Comparison of ENCODE assay signal across 23 cellular contexts in genomic region chr22:42511401-42511891, GRCh38. TPM values are rescaled to one million over a fixed set of nuclear protein-coding genes. Genes with fewer than 3 reads are reported as not detected.
DNase-seq lines count a peak whose midpoint lies in the region; ATAC-seq, FAIRE-seq and TF ChIP-seq lines count a peak whose summit lies in the region.
"Had no signal": no experiment of that assay in that cellular context is flagged by ENCODE, and none has a peak within 500 bp of the region (broad histone marks: within the 10 kb centered on the region; RNA-seq: fewer than 3 reads in every experiment).

No MANE protein-coding gene starts in this region.

- no peaks in the 10 kb centered on the region for H3K4me1 ChIP-seq in small intestine (ENCODE audit: control insufficient read depth in 2 of 2, insufficient read depth in 1 of 2, low read depth in 1 of 2, low read length in 1 of 2)
- no peaks in the 10 kb centered on the region for H3K4me1 ChIP-seq in psoas muscle

- H3K9me3 Mint-ChIP-seq in activated naive CD4-positive, alpha-beta T cell treated with anti-CD3 and anti-CD28 coated beads for 36 hours, result no peaks in the 10 kb centered on the region
- no peaks in the 10 kb centered on the region for H3K9me3 Mint-ChIP-seq in activated naive CD8-positive, alpha-beta T cell treated with anti-CD3 and anti-CD28 coated beads, Interleukin-2, amount 50 U/mL, for 24 hours
- H3K9me3 Mint-ChIP-seq: activated CD4-positive, alpha-beta memory T cell treated with anti-CD3 and anti-CD28 coated beads for 36 hours; activated T-cell treated with anti-CD3 and anti-CD28 coated beads, Interleukin-2, amount 50 U/mL, for 72 hours; CD4-positive, CD25-positive, alpha-beta regulatory T cell; neural crest cell; stimulated activated naive CD8-positive, alpha-beta T cell treated with anti-CD3 and anti-CD28 coated beads, Interleukin-15, Interleukin-2, amounts not matched to agents 100 ng/mL and 50 ng/mL, for 24 hours had no signal

- 24 to 55% (median 42%) methylated on average over 5 to 10 of the region's 10 CpGs for WGBS in small intestine, 3 donors
- 78 to 81% (median 79%) methylated on average over 8 to 10 of the region's 10 CpGs for WGBS in psoas muscle, 3 donors

- H3K9me3 ChIP-seq in KOPT-K1 (ENCODE audit: insufficient read depth, low read length, poor library complexity, severe bottlenecking), result no peaks in the 10 kb centered on the region
- H3K9me3 ChIP-seq in small intestine (ENCODE audit: control insufficient read depth, low read depth), result no peaks in the 10 kb centered on the region
- H3K9me3 ChIP-seq in psoas muscle, result no peaks in the 10 kb centered on the region
- H3K9me3 ChIP-seq: adrenal gland, heart right ventricle had no signal

- intact Hi-C loops in activated naive CD4-positive, alpha-beta T cell treated with anti-CD3 and anti-CD28 coated beads for 36 hours (cut with micrococcal nuclease), result loop anchor here (5.0 kb wide), 1 partner anchor 61 kb away; no protein-coding TSS in a partner anchor
- intact Hi-C loops in psoas muscle (cut with DNase I), result no loop called here

- H3K4me1 Mint-ChIP-seq in activated naive CD4-positive, alpha-beta T cell treated with anti-CD3 and anti-CD28 coated beads for 36 hours (ENCODE audit: low read depth), result no peaks in the 10 kb centered on the region
- H3K4me1 Mint-ChIP-seq in activated naive CD8-positive, alpha-beta T cell treated with anti-CD3 and anti-CD28 coated beads, Interleukin-2, amount 50 U/mL, for 24 hours, result peaks cover 7% of the 10 kb centered on the region
- H3K4me1 Mint-ChIP-seq: CD4-positive, CD25-positive, alpha-beta regulatory T cell; neural crest cell had no signal

- no peak for FAIRE-seq in small intestine (lab: Jason Lieb, UNC)

- peaks cover 11% of the 10 kb centered on the region for H3K36me3 Mint-ChIP-seq in activated naive CD4-positive, alpha-beta T cell treated with anti-CD3 and anti-CD28 coated beads for 36 hours (ENCODE audit: low read depth)
- peaks cover 17% of the 10 kb centered on the region for H3K36me3 Mint-ChIP-seq in activated naive CD8-positive, alpha-beta T cell treated with anti-CD3 and anti-CD28 coated beads, Interleukin-2, amount 50 U/mL, for 24 hours (ENCODE audit: low read depth)
- H3K36me3 Mint-ChIP-seq: CD4-positive, CD25-positive, alpha-beta regulatory T cell had no signal

- no peaks in the 10 kb centered on the region for H3K27me3 Mint-ChIP-seq in activated naive CD4-positive, alpha-beta T cell treated with anti-CD3 and anti-CD28 coated beads for 36 hours (ENCODE audit: low read depth)
- no peaks in the 10 kb centered on the region for H3K27me3 Mint-ChIP-seq in activated naive CD8-positive, alpha-beta T cell treated with anti-CD3 and anti-CD28 coated beads, Interleukin-2, amount 50 U/mL, for 24 hours
- H3K27me3 Mint-ChIP-seq: activated CD4-positive, alpha-beta memory T cell treated with anti-CD3 and anti-CD28 coated beads for 36 hours; CD4-positive, CD25-positive, alpha-beta regulatory T cell; stimulated activated naive CD8-positive, alpha-beta T cell treated with anti-CD3 and anti-CD28 coated beads, Interleukin-15, Interleukin-2, amounts not matched to agents 100 ng/mL and 50 ng/mL, for 24 hours had no signal

- no peaks in the 10 kb centered on the region for H3K27me3 ChIP-seq in small intestine (ENCODE audit: control insufficient read depth in 2 of 2, insufficient read depth in 2 of 2, low read length in 2 of 2)
- H3K27me3 ChIP-seq in psoas muscle (ENCODE audit: insufficient read depth in 3 of 3, low read length in 2 of 3), result no peaks in the 10 kb centered on the region
- H3K27me3 ChIP-seq: adrenal gland, heart right ventricle had no signal

- DNase-seq in activated naive CD4-positive, alpha-beta T cell treated with anti-CD3 and anti-CD28 coated beads for 36 hours, result no peak
- DNase-seq in activated naive CD4-positive, alpha-beta T cell (lab: John Stamatoyannopoulos, UW), result no peak
- no peak for DNase-seq in activated naive CD8-positive, alpha-beta T cell treated with anti-CD3 and anti-CD28 coated beads, Interleukin-2, amount 50 U/mL, for 24 hours
- DNase-seq in small intestine (peak; percentile 68), psoas muscle (no peak)
- DNase-seq: activated CD4-positive, alpha-beta memory T cell treated with anti-CD3 and anti-CD28 coated beads for 36 hours; activated T-cell treated with anti-CD3 and anti-CD28 coated beads, Interleukin-2, amount 50 U/mL, for 72 hours; CD4-positive, CD25-positive, alpha-beta regulatory T cell; central memory CD4-positive, alpha-beta T cell; DMS79 treated with DMSO at 0.1 percent for 48 hours; effector memory CD4-positive, alpha-beta T cell; IMR-90; mesenchymal stem cell; NCI-H1092; NCI-H2081 treated with DMSO at 0.1 percent for 48 hours; NCI-H774 had no signal

- H3K27ac Mint-ChIP-seq in activated naive CD4-positive, alpha-beta T cell treated with anti-CD3 and anti-CD28 coated beads for 36 hours, result peak overlapping the region; percentile 24
- peak overlapping the region; percentile 74 for H3K27ac Mint-ChIP-seq in activated naive CD8-positive, alpha-beta T cell treated with anti-CD3 and anti-CD28 coated beads, Interleukin-2, amount 50 U/mL, for 24 hours
- H3K27ac Mint-ChIP-seq: activated CD4-positive, alpha-beta memory T cell treated with anti-CD3 and anti-CD28 coated beads for 36 hours; activated T-cell treated with anti-CD3 and anti-CD28 coated beads, Interleukin-2, amount 50 U/mL, for 72 hours; stimulated activated naive CD8-positive, alpha-beta T cell treated with anti-CD3 and anti-CD28 coated beads, Interleukin-15, Interleukin-2, amounts not matched to agents 100 ng/mL and 50 ng/mL, for 24 hours had no signal

- no peak overlapping the region for H3K4me3 Mint-ChIP-seq in activated naive CD4-positive, alpha-beta T cell treated with anti-CD3 and anti-CD28 coated beads for 36 hours
- no peak overlapping the region for H3K4me3 Mint-ChIP-seq in activated naive CD8-positive, alpha-beta T cell treated with anti-CD3 and anti-CD28 coated beads, Interleukin-2, amount 50 U/mL, for 24 hours
- H3K4me3 Mint-ChIP-seq: activated CD4-positive, alpha-beta memory T cell treated with anti-CD3 and anti-CD28 coated beads for 36 hours; activated T-cell treated with anti-CD3 and anti-CD28 coated beads, Interleukin-2, amount 50 U/mL, for 72 hours; CD4-positive, CD25-positive, alpha-beta regulatory T cell; stimulated activated naive CD8-positive, alpha-beta T cell treated with anti-CD3 and anti-CD28 coated beads, Interleukin-15, Interleukin-2, amounts not matched to agents 100 ng/mL and 50 ng/mL, for 24 hours had no signal

- H3K36me3 ChIP-seq in KOPT-K1 (ENCODE audit: insufficient read depth, low read length), result peaks cover 54% of the 10 kb centered on the region
- H3K36me3 ChIP-seq in small intestine (ENCODE audit: control insufficient read depth in 2 of 2, insufficient read depth in 2 of 2, low read length in 2 of 2), result peaks cover 0 to 5% of the 10 kb centered on the region in 2 donors
- peaks cover 5 to 36% of the 10 kb centered on the region in 2 donors for H3K36me3 ChIP-seq in psoas muscle (ENCODE audit: insufficient read depth in 1 of 2, low read depth in 1 of 2)

- no peak for TF ChIP-seq CTCF in psoas muscle (IDR thresholded peaks at IDR 0.05)

- CTCF ChIA-PET in activated naive CD4-positive, alpha-beta T cell treated with anti-CD3 and anti-CD28 coated beads for 36 hours (lab: Charles Lee), result no interaction called here

- no peak overlapping the region for H3K4me3 ChIP-seq in small intestine (ENCODE audit: low read depth in 1 of 2, low read length in 2 of 2)
- H3K4me3 ChIP-seq in psoas muscle, result no peak overlapping the region
- H3K4me3 ChIP-seq: adrenal gland, heart right ventricle had no signal

- H3K27ac ChIP-seq in KOPT-K1 (ENCODE audit: low read depth, low read length, poor library complexity, severe bottlenecking) (peak overlapping the region; percentile 36), small intestine (ENCODE audit: low read depth in 1 of 2, low read length in 1 of 2) (peak overlapping the region in 1 of 2 donors; percentile 5), psoas muscle (no peak overlapping the region)

- ATAC-seq in activated naive CD8-positive, alpha-beta T cell treated with anti-CD3 and anti-CD28 coated beads, Interleukin-2, amount 50 U/mL, for 24 hours, result no peak
- ATAC-seq in GM18498 (IDR thresholded peaks at IDR 0.05; ENCODE audit: unreplicated experiment) (no peak), HG03135 (IDR thresholded peaks at IDR 0.05; ENCODE audit: unreplicated experiment) (no peak), psoas muscle (no peak)
- ATAC-seq: activated T-cell treated with anti-CD3 and anti-CD28 coated beads, Interleukin-2, amount 50 U/mL, for 72 hours had no signal

RNA-seq across cellular contexts. Expression of gene RRP7A, which starts 8.2 kb away (rescaled TPM):
- 100 to 1,000 TPM; 104 to 111 TPM for total RNA-seq in activated naive CD4-positive, alpha-beta T cell treated with anti-CD3 and anti-CD28 coated beads for 36 hours
- polyA plus RNA-seq in small intestine (10 to 100 TPM in 2 of 3 donors, 1 to 10 TPM in 1; 7.0 to 38.1 (median 14.5) TPM), psoas muscle (10 to 100 TPM in 2 of 3 donors, 1 to 10 TPM in 1; 5.7 to 34.8 (median 23.7) TPM)
- total RNA-seq in psoas muscle, result 10 to 100 TPM; 31.8 to 34.1 (median 32.3) TPM

RNA-seq across cellular contexts. Expression of gene SERHL2, which starts 42.3 kb away (rescaled TPM):
- 1 to 10 TPM in 1 of 2 experiments, under 1 TPM in 1; 0.36 to 1.3 TPM for total RNA-seq in activated naive CD4-positive, alpha-beta T cell treated with anti-CD3 and anti-CD28 coated beads for 36 hours
- polyA plus RNA-seq in small intestine (1 to 10 TPM in 2 of 3 donors, under 1 TPM in 1; 0.89 to 4.1 (median 2.4) TPM), psoas muscle (1 to 10 TPM in 2 of 3 donors, under 1 TPM in 1; 0.96 to 1.5 (median 1.1) TPM)
- total RNA-seq in psoas muscle, result 1 to 10 TPM in 2 of 4 donors, under 1 TPM in 2; 0.82 to 1.6 (median 0.97) TPM
- total RNA-seq: CD4-positive, CD25-positive, alpha-beta regulatory T cell had no signal
